18 cellular contexts compared by ENCODE assay signal in the genomic region with DNA sequence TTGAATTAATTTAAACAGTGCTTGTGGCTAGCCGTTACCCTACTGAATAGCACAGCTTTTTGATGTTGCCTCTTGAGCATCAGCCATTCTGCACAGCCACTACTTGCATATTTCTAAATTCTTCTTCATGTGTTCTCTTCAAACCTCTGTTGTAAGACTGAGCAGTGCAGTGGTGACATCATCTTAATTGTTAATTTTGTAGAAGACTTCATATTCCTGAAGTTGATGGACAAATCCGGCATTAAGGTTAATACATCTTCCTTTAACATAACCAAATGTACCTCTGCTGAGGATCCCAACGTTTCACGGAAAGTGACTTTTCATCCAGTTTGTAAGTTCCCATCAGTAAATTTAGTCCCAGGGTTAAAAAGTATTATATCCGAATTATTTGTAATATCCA. TPM values are rescaled to one million over a fixed set of nuclear protein-coding genes. Genes with fewer than 3 reads are reported as not detected.
DNase-seq lines count a peak whose midpoint lies in the region; ATAC-seq, FAIRE-seq and TF ChIP-seq lines count a peak whose summit lies in the region.
"Had no signal": no experiment of that assay in that cellular context is flagged by ENCODE, and none has a peak within 500 bp of the region (broad histone marks: within the 10 kb centered on the region; RNA-seq: fewer than 3 reads in every experiment).

No MANE protein-coding gene starts in this region.

- no peak overlapping the region for H2AFZ ChIP-seq in HepG2 (ENCODE audit: low read length)
- no peak overlapping the region for H2AFZ ChIP-seq in PC-3 (ENCODE audit: low read length)

- H3K4me2 ChIP-seq in HepG2 (ENCODE audit: low read depth, low read length) (no peak overlapping the region), PC-3 (ENCODE audit: low read length) (no peak overlapping the region)
- H3K4me2 ChIP-seq: BLaER1 treated with 17β-estradiol and CSF1 and Interleukin-3, amounts not matched to agents 10 nM and 100 nM had no signal

- H3K9me2 ChIP-seq in PC-3 (replicated peaks; ENCODE audit: low read length): no peaks in the 10 kb centered on the region

- no peaks in the 10 kb centered on the region for H3K27me3 ChIP-seq in HepG2 (ENCODE audit: control insufficient read depth in 1 of 2, insufficient read depth in 2 of 2, low read length in 2 of 2)
- H3K27me3 ChIP-seq in right lobe of liver: no peaks in the 10 kb centered on the region
- H3K27me3 ChIP-seq in PC-3 (ENCODE audit: low read length): no peaks in the 10 kb centered on the region
- H3K27me3 ChIP-seq: BLaER1 treated with 17β-estradiol and CSF1 and Interleukin-3, amounts not matched to agents 10 nM and 100 nM had no signal

- no peak for TF ChIP-seq RAD21 in HepG2 (CRISPR knock-in tag; IDR thresholded peaks at IDR 0.05)

- H3K36me3 ChIP-seq in HepG2 (replicated peaks in 1 of 2; ENCODE audit: control insufficient read depth in 1 of 2, insufficient read depth in 2 of 2, low read length in 2 of 2) (peaks cover 3 to 25% of the 10 kb centered on the region in 2 experiments), right lobe of liver (peaks cover 0 to 23% (median 3%) of the 10 kb centered on the region in 4 donors), HEK293 (ENCODE audit: control insufficient read depth in 2 of 2, insufficient read depth in 1 of 2, low read length in 2 of 2) (peaks cover 43 to 56% of the 10 kb centered on the region in 2 experiments), PC-3 (ENCODE audit: low read depth, low read length) (peaks cover 23% of the 10 kb centered on the region)

- H3K79me2 ChIP-seq in HepG2 (ENCODE audit: insufficient read depth, low read length) (no peaks in the 10 kb centered on the region), PC-3 (ENCODE audit: low read length) (no peaks in the 10 kb centered on the region)

- TF ChIP-seq CTCF in HepG2 (CRISPR knock-in tag; IDR thresholded peaks at IDR 0.05): no peak
- TF ChIP-seq CTCF in right lobe of liver (IDR thresholded peaks at IDR 0.05): no peak
- no peak for TF ChIP-seq CTCF in HEK293 (tag by site-specific recombination; IDR thresholded peaks at IDR 0.05)
- no peak for TF ChIP-seq CTCF in PC-3 (conservative IDR thresholded peaks at IDR 0.05; ENCODE audit: low read depth, low read length)

- H4K20me1 ChIP-seq in HepG2 (ENCODE audit: insufficient read depth, low read length) (no peaks in the 10 kb centered on the region), PC-3 (ENCODE audit: low read length) (no peaks in the 10 kb centered on the region)

- H3K9me3 ChIP-seq in HepG2 (ENCODE audit: low read length) (no peaks in the 10 kb centered on the region), right lobe of liver (no peaks in the 10 kb centered on the region), HEK293 (ENCODE audit: control insufficient read depth, insufficient read depth, low read depth, low read length) (no peaks in the 10 kb centered on the region), PC-3 (ENCODE audit: low read length) (no peaks in the 10 kb centered on the region)

- FAIRE-seq in HepG2 (lab: Jason Lieb, UNC): no peak
- FAIRE-seq: D721Med, GM12891, GM18507 had no signal

- intact Hi-C loops in HepG2 (cut with micrococcal nuclease; ENCODE audit: unreplicated experiment) (no loop called here), right lobe of liver (cut with DNase I) (loop anchor here in 1 of 2 donors (10.0 kb wide), 1 partner anchor 85 kb away; no protein-coding TSS in a partner anchor), PC-3 (cut with micrococcal nuclease) (no loop called here)

- BruUV-seq in HepG2 (replicated peaks; lab: Mats Ljungman, UMichigan) (no TSS peak), PC-3 (replicated peaks; lab: Mats Ljungman, UMichigan) (no TSS peak)

- no peak for ATAC-seq in HepG2
- ATAC-seq in right lobe of liver: no peak
- no peak for ATAC-seq in HG02763 (IDR thresholded peaks at IDR 0.05; ENCODE audit: unreplicated experiment)
- ATAC-seq in PC-3: no peak
- ATAC-seq: CD8-positive, alpha-beta T cell had no signal

- TF ChIP-seq POLR2A in HepG2 (IDR thresholded peaks at IDR 0.05; ENCODE audit: insufficient read depth in 1 of 2, low read depth in 2 of 2, low read length in 2 of 2): no peak
- no peak for TF ChIP-seq POLR2A in right lobe of liver (IDR thresholded peaks at IDR 0.05)

- POLR2A ChIA-PET in HepG2 (lab: Yijun Ruan, JAX) (no interaction called here), HEK293 (lab: Yijun Ruan, JAX) (no interaction called here), PC-3 (lab: Charles Lee; ENCODE audit: unreplicated experiment) (no interaction called here)

- TF ChIP-seq EP300 in HepG2 (IDR thresholded peaks at IDR 0.05; ENCODE audit: low read depth in 2 of 2, low read length in 2 of 2) (no peak), HepG2 (CRISPR knock-in tag; IDR thresholded peaks at IDR 0.05; ENCODE audit: borderline replicate concordance) (no peak)

- no peak overlapping the region for H3K9ac ChIP-seq in HepG2 (ENCODE audit: insufficient read depth, low read depth, low read length)
- H3K9ac ChIP-seq in PC-3 (ENCODE audit: low read length): no peak overlapping the region
- H3K9ac ChIP-seq: BLaER1 treated with 17β-estradiol and CSF1 and Interleukin-3, amounts not matched to agents 10 nM and 100 nM had no signal

- H3F3A ChIP-seq in PC-3 (ENCODE audit: low read length, unreplicated experiment): no peaks in the 10 kb centered on the region

- H3K27ac ChIP-seq in HepG2 (ENCODE audit: extremely low read length, insufficient read depth, low read length): no peak overlapping the region
- no peak overlapping the region for H3K27ac ChIP-seq in right lobe of liver
- no peak overlapping the region for H3K27ac ChIP-seq in HEK293 (ENCODE audit: extremely low read depth, low read depth, low read length)
- H3K27ac ChIP-seq in PC-3 (ENCODE audit: low read length): no peak overlapping the region
- H3K27ac ChIP-seq: BLaER1 treated with 17β-estradiol and CSF1 and Interleukin-3, amounts not matched to agents 10 nM and 100 nM; C4-2B had no signal

- 96% methylated on average over 5 of the region's 5 CpGs for WGBS in HepG2 (ENCODE audit: low lambda C conversion rate)
- WGBS in right lobe of liver (ENCODE audit: insufficient coverage, low coverage, low lambda C conversion rate, missing lambda C conversion rate): 94% methylated on average over 5 of the region's 5 CpGs

- in situ Hi-C loops in HepG2 (cut with HindIII; ENCODE audit: extremely low pct_ligation_motif_present, low pct_unique_long_range_greater_than_20kb): loop anchor here (10.0 kb wide), 1 partner anchor 85 kb away; no protein-coding TSS in a partner anchor

- CTCF ChIA-PET in HepG2 (lab: Yijun Ruan, JAX; ENCODE audit: low intra/inter-chr PET ratio, low total read pairs) (no interaction called here), HEK293 (lab: Yijun Ruan, JAX) (interaction anchor here (0.6 kb wide), 1 partner anchor 1409 kb away, joined by 3 read pairs; no protein-coding TSS in a partner anchor), PC-3 (lab: Charles Lee) (no interaction called here)

- H3K4me1 ChIP-seq in HepG2 (ENCODE audit: insufficient read depth, low read length): no peaks in the 10 kb centered on the region
- no peaks in the 10 kb centered on the region for H3K4me1 ChIP-seq in right lobe of liver
- no peaks in the 10 kb centered on the region for H3K4me1 ChIP-seq in HEK293 (ENCODE audit: control insufficient read depth, insufficient read depth, low read length)
- H3K4me1 ChIP-seq in PC-3 (ENCODE audit: insufficient read depth, low read length): no peaks in the 10 kb centered on the region
- H3K4me1 ChIP-seq: Caco-2 had no signal

- H3K4me3 ChIP-seq in HepG2 (replicated peaks in 1 of 3; ENCODE audit: insufficient read depth in 1 of 3, low read depth in 2 of 3, low read length in 3 of 3) (no peak overlapping the region), right lobe of liver (no peak overlapping the region), HEK293 (ENCODE audit: low read depth, low read length) (no peak overlapping the region), PC-3 (ENCODE audit: low read length) (no peak overlapping the region)
- H3K4me3 ChIP-seq: BLaER1 treated with 17β-estradiol and CSF1 and Interleukin-3, amounts not matched to agents 10 nM and 100 nM had no signal

- DNase-seq in HepG2 (ENCODE audit: low spot score): no peak
- no peak for DNase-seq in right lobe of liver
- no peak for DNase-seq in PC-3
- DNase-seq: 8988T; AML-193; Caco-2; Calu3; CD4-positive, alpha-beta T cell; CD8-positive, alpha-beta T cell; DMS79 treated with DMSO at 0.1 percent for 48 hours; GF-D8 had no signal

RNA-seq across cellular contexts. Expression of a gene that starts 25.6 kb away (rescaled TPM):
- 20.2 and 25.3 TPM in 2 replicates for total RNA-seq in HepG2 (2016; rRNA removed; fragmentation: Illumina TruSeq; extraction: Trizol)
- 13.5 and 17.7 TPM in 2 replicates for total RNA-seq in HepG2 (2016; cell fraction: cytosol; rRNA removed; fragmentation: Illumina TruSeq; extraction: Trizol; ENCODE audit: low read depth)
- total RNA-seq in HepG2 (2016; cell fraction: insoluble cytoplasmic fraction; rRNA removed; fragmentation: Illumina TruSeq; extraction: Trizol): 18.9 and 26.5 TPM in 2 replicates
- 20.1 and 21.6 TPM in 2 replicates for total RNA-seq in HepG2 (2016; cell fraction: membrane; rRNA removed; fragmentation: Illumina TruSeq; extraction: Trizol)
- 17.7 and 21.1 TPM in 2 replicates for total RNA-seq in HepG2 (2016; cell fraction: nucleus; rRNA removed; fragmentation: Illumina TruSeq; extraction: Trizol)
- polyA plus RNA-seq in HepG2 (2011; rRNA removed): 9.6 and 14.0 TPM in 2 replicates
- polyA plus RNA-seq in HepG2 (2011; cell fraction: cytosol; rRNA removed): 4.4 and 6.7 TPM in 2 replicates
- polyA plus RNA-seq in HepG2 (2011; cell fraction: nucleus; rRNA removed): 4.4 and 4.5 TPM in 2 replicates
- polyA plus RNA-seq in HepG2 (2012): 4.5 and 6.5 TPM in 2 replicates
- 1.7 and 1.8 TPM in 2 replicates for polyA plus RNA-seq in HepG2 (2016; cell fraction: cytosol; fragmentation: Illumina TruSeq; extraction: Trizol; ENCODE audit: low read depth)
- polyA plus RNA-seq in HepG2 (2016; cell fraction: insoluble cytoplasmic fraction; fragmentation: Illumina TruSeq; extraction: Trizol; ENCODE audit: low read depth): 20.0 and 22.8 TPM in 2 replicates
- polyA plus RNA-seq in HepG2 (2016; cell fraction: membrane; fragmentation: Illumina TruSeq; extraction: Trizol; ENCODE audit: low read depth): 7.5 and 7.8 TPM in 2 replicates
- polyA plus RNA-seq in HepG2 (2016; cell fraction: nucleus; fragmentation: Illumina TruSeq; extraction: Trizol; ENCODE audit: insufficient read depth, low read depth): 15.1 and 16.2 TPM in 2 replicates
- polyA minus RNA-seq in HepG2 (2011; rRNA and poly(A)+ RNA removed; ENCODE audit: low replicate concordance): 8.9 and 48.8 TPM in 2 replicates
- polyA minus RNA-seq in HepG2 (2011; cell fraction: cytosol; rRNA and poly(A)+ RNA removed): 10.4 and 11.8 TPM in 2 replicates
- polyA minus RNA-seq in HepG2 (2011; cell fraction: nucleus; rRNA and poly(A)+ RNA removed): 31.7 and 39.7 TPM in 2 replicates
- 1 to 10 TPM; 3.6 to 6.5 (median 5.1) TPM for total RNA-seq in right lobe of liver
- total RNA-seq in PC-3 (2014; rRNA removed): 16.9 and 20.9 TPM in 2 replicates

RNA-seq across cellular contexts. Expression of a gene that starts 38.9 kb away (rescaled TPM):
- total RNA-seq in HepG2 (2016; rRNA removed; fragmentation: Illumina TruSeq; extraction: Trizol): 1.4 and 2.4 TPM in 2 replicates
- 0.44 and 0.61 TPM in 2 replicates for total RNA-seq in HepG2 (2016; cell fraction: cytosol; rRNA removed; fragmentation: Illumina TruSeq; extraction: Trizol; ENCODE audit: low read depth)
- 2.2 and 2.4 TPM in 2 replicates for total RNA-seq in HepG2 (2016; cell fraction: insoluble cytoplasmic fraction; rRNA removed; fragmentation: Illumina TruSeq; extraction: Trizol)
- total RNA-seq in HepG2 (2016; cell fraction: membrane; rRNA removed; fragmentation: Illumina TruSeq; extraction: Trizol): 0.48 and 0.77 TPM in 2 replicates
- 2.4 and 2.6 TPM in 2 replicates for total RNA-seq in HepG2 (2016; cell fraction: nucleus; rRNA removed; fragmentation: Illumina TruSeq; extraction: Trizol)
- polyA plus RNA-seq in HepG2 (2011; rRNA removed): 1.9 and 4.3 TPM in 2 replicates
- 1.2 and 2.3 TPM in 2 replicates for polyA plus RNA-seq in HepG2 (2011; cell fraction: cytosol; rRNA removed)
- polyA plus RNA-seq in HepG2 (2011; cell fraction: nucleus; rRNA removed): 6.0 and 7.7 TPM in 2 replicates
- 3.0 and 3.6 TPM in 2 replicates for polyA plus RNA-seq in HepG2 (2012)
- polyA plus RNA-seq in HepG2 (2016; cell fraction: cytosol; fragmentation: Illumina TruSeq; extraction: Trizol; ENCODE audit: low read depth): 0.18 and 0.24 TPM in 2 replicates
- polyA plus RNA-seq in HepG2 (2016; cell fraction: insoluble cytoplasmic fraction; fragmentation: Illumina TruSeq; extraction: Trizol; ENCODE audit: low read depth): 0.81 and 1.2 TPM in 2 replicates
- 0.40 and 0.65 TPM in 2 replicates for polyA plus RNA-seq in HepG2 (2016; cell fraction: membrane; fragmentation: Illumina TruSeq; extraction: Trizol; ENCODE audit: low read depth)
- 1.8 and 2.6 TPM in 2 replicates for polyA plus RNA-seq in HepG2 (2016; cell fraction: nucleus; fragmentation: Illumina TruSeq; extraction: Trizol; ENCODE audit: insufficient read depth, low read depth)
- 5.0 and 177 TPM in 2 replicates for polyA minus RNA-seq in HepG2 (2011; rRNA and poly(A)+ RNA removed; ENCODE audit: low replicate concordance)
- polyA minus RNA-seq in HepG2 (2011; cell fraction: cytosol; rRNA and poly(A)+ RNA removed): 2.4 and 4.5 TPM in 2 replicates
- polyA minus RNA-seq in HepG2 (2011; cell fraction: nucleus; rRNA and poly(A)+ RNA removed): 2.8 and 3.9 TPM in 2 replicates
- 1 to 10 TPM; 4.6 to 8.9 (median 7.8) TPM for total RNA-seq in right lobe of liver
- total RNA-seq in PC-3 (2014; rRNA removed): 62.2 and 80.8 TPM in 2 replicates
